Comparison of ENCODE assay signal across 17 cellular contexts in genomic region chr21:28333455-28334108, GRCh38.
A peak's percentile ranks its signal among the peaks of the same experiment; 100 is the strongest.
DNase-seq lines count a peak whose midpoint lies in the region; TF ChIP-seq lines count a peak whose summit lies in the region.
"Had no signal": no experiment of that assay in that cellular context is flagged by ENCODE, and none has a peak within 500 bp of the region (broad histone marks: within the 10 kb centered on the region; RNA-seq: fewer than 3 reads in every experiment).

No MANE protein-coding gene starts in this region.

- no peak overlapping the region for H3K4me2 ChIP-seq in OCI-LY7 (ENCODE audit: low read length)
- no peak overlapping the region for H3K4me2 ChIP-seq in Karpas-422 (ENCODE audit: low read depth, low read length, poor library complexity, severe bottlenecking)

- no peak overlapping the region for H3K9ac ChIP-seq in Karpas-422 (ENCODE audit: low read length)

- no peak overlapping the region for H3K27ac ChIP-seq in OCI-LY7 (ENCODE audit: low read depth, low read length, poor library complexity, severe bottlenecking)
- no peak overlapping the region for H3K27ac ChIP-seq in Karpas-422 (ENCODE audit: low read length)
- H3K27ac ChIP-seq: lower lobe of right lung, SK-N-MC, spleen, thoracic aorta, VCaP had no signal

- no TSS peak for BruUV-seq in OCI-LY7 (replicated peaks; lab: Mats Ljungman, UMichigan)

- H3K4me1 ChIP-seq in OCI-LY7 (ENCODE audit: insufficient read depth, low read length, poor library complexity, severe bottlenecking) (peaks cover 21% of the 10 kb centered on the region), Karpas-422 (ENCODE audit: low read length) (peaks cover 32% of the 10 kb centered on the region)

- no peaks in the 10 kb centered on the region for H3K36me3 ChIP-seq in OCI-LY7 (ENCODE audit: insufficient read depth, low read length)
- H3K36me3 ChIP-seq in Karpas-422 (ENCODE audit: insufficient read depth, low read length), result no peaks in the 10 kb centered on the region
- H3K36me3 ChIP-seq: lower lobe of right lung, spleen, thoracic aorta had no signal

- no peak for TF ChIP-seq CTCF in OCI-LY7 (conservative IDR thresholded peaks at IDR 0.05; ENCODE audit: low read length)

- H3K9me2 ChIP-seq in OCI-LY7 (ENCODE audit: insufficient read depth, low read length), result no peaks in the 10 kb centered on the region
- H3K9me2 ChIP-seq in Karpas-422 (replicated peaks; ENCODE audit: insufficient read depth, low read length), result no peaks in the 10 kb centered on the region

- intact Hi-C loops in OCI-LY7 (cut with micrococcal nuclease; ENCODE audit: unreplicated experiment), result loop anchor here (5.0 to 10.0 kb wide), 3 partner anchors 269 to 1479 kb away; no protein-coding TSS in a partner anchor

- H4K20me1 ChIP-seq in OCI-LY7 (ENCODE audit: insufficient read depth, low read length) (no peaks in the 10 kb centered on the region), Karpas-422 (ENCODE audit: insufficient read depth, low read depth, low read length) (no peaks in the 10 kb centered on the region)

- H3K9me3 ChIP-seq in OCI-LY7 (ENCODE audit: low read length) (no peaks in the 10 kb centered on the region), Karpas-422 (ENCODE audit: low read length) (no peaks in the 10 kb centered on the region)
- H3K9me3 ChIP-seq: lower lobe of right lung, thoracic aorta had no signal

- POLR2A ChIA-PET in OCI-LY7 (lab: Charles Lee), result no interaction called here

- DNase-seq in AG20443 (ENCODE audit: low spot score) (peak; percentile 20), OCI-LY7 (ENCODE audit: low spot score) (no peak), fibroblast of peridontal ligament (ENCODE audit: extremely low read depth) (peak; percentile 73), pons (ENCODE audit: low spot score) (peak; percentile 29), Karpas-422 (no peak), NCI-H1694 treated with DMSO at 0.1 percent for 48 hours (lab: John Stamatoyannopoulos, UW) (no peak), SK-N-DZ (ENCODE audit: low spot score) (no peak)
- DNase-seq in stimulated activated CD8-positive, alpha-beta memory T cell treated with anti-CD3 and anti-CD28 coated beads, Interleukin-4, amount 100 ng/mL, for 48 hours, result no peak
- DNase-seq: activated naive CD4-positive, alpha-beta T cell treated with anti-CD3 and anti-CD28 coated beads for 36 hours; C1 segment of cervical spinal cord; DND-41; lower lobe of right lung; NCI-H1048; spleen had no signal

- H2AFZ ChIP-seq in OCI-LY7 (ENCODE audit: low read length), result peak overlapping the region; percentile 57; the same call in 1 of the 2 replicates
- H2AFZ ChIP-seq in Karpas-422 (ENCODE audit: low read length), result no peak overlapping the region

- CTCF ChIA-PET in OCI-LY7 (lab: Charles Lee; ENCODE audit: unreplicated experiment), result no interaction called here

- no peak overlapping the region for H3K4me3 ChIP-seq in OCI-LY7 (ENCODE audit: low read depth, low read length, poor library complexity, severe bottlenecking)
- H3K4me3 ChIP-seq in Karpas-422 (ENCODE audit: low read length), result no peak overlapping the region
- H3K4me3 ChIP-seq: lower lobe of right lung, SK-N-MC, spleen, thoracic aorta had no signal

- H3K79me2 ChIP-seq in OCI-LY7 (ENCODE audit: insufficient read depth, low read depth, low read length) (no peaks in the 10 kb centered on the region), Karpas-422 (ENCODE audit: low read length) (no peaks in the 10 kb centered on the region)

- H3K27me3 ChIP-seq in Karpas-422 (ENCODE audit: low read length), result no peaks in the 10 kb centered on the region
- H3K27me3 ChIP-seq: spleen had no signal

Comparison
In these comparisons a context has a peak if more than half of its experiments do, and no peak if none do; other contexts are left out.
1. DNase-seq: peak in AG20443 (single experiment), fibroblast of peridontal ligament (single experiment) and pons (single experiment); none in OCI-LY7 (single experiment), Karpas-422 (single experiment), NCI-H1694 treated with DMSO at 0.1 percent for 48 hours (single experiment), SK-N-DZ (single experiment) and stimulated activated CD8-positive, alpha-beta memory T cell treated with anti-CD3 and anti-CD28 coated beads, Interleukin-4, amount 100 ng/mL, for 48 hours (single experiment).